1 cellular context compared by ENCODE assay signal in the genomic region with DNA sequence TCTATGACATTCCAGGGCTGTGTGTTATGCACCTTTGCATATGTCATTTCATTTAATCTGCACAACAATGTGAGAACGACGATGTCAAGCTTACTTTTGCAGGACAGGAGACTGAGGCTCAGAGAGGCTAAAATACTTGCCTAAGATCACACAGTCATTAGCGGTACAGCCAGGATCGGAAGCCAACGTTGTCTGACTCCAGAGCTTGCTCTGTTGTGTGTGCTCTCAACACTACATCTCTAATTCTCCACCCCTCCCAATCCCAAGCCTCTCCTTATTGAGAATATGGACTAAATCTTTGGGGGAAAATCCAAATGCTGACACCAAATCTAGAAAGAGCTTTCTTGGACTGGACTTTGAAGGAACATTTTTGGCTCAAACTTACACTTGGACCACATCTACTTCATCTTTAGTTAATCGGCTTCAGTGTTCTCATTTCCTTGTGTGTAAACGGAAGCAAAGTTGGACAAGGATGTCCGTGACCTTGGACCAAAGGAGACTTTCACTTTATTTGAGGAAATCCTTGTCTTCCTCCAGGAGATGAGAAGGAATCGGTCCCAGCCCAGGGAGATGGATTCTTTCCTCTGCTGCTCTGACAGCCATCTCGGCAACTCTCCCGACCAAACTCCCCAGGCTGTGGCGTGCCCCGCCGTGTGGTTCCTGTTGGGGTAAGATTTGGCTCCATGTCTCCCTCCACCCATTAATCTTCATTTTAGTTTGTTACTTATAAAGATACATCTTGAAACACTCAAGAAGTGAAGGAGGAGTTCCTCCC.
TF ChIP-seq lines count a peak whose summit lies in the region.

No MANE protein-coding gene starts in this region.

TF ChIP-seq in GM12878, 131 proteins besides CTCF, POLR2A, EP300 and RAD21 (continued from another document):
- TF ChIP-seq, protein P1, sequence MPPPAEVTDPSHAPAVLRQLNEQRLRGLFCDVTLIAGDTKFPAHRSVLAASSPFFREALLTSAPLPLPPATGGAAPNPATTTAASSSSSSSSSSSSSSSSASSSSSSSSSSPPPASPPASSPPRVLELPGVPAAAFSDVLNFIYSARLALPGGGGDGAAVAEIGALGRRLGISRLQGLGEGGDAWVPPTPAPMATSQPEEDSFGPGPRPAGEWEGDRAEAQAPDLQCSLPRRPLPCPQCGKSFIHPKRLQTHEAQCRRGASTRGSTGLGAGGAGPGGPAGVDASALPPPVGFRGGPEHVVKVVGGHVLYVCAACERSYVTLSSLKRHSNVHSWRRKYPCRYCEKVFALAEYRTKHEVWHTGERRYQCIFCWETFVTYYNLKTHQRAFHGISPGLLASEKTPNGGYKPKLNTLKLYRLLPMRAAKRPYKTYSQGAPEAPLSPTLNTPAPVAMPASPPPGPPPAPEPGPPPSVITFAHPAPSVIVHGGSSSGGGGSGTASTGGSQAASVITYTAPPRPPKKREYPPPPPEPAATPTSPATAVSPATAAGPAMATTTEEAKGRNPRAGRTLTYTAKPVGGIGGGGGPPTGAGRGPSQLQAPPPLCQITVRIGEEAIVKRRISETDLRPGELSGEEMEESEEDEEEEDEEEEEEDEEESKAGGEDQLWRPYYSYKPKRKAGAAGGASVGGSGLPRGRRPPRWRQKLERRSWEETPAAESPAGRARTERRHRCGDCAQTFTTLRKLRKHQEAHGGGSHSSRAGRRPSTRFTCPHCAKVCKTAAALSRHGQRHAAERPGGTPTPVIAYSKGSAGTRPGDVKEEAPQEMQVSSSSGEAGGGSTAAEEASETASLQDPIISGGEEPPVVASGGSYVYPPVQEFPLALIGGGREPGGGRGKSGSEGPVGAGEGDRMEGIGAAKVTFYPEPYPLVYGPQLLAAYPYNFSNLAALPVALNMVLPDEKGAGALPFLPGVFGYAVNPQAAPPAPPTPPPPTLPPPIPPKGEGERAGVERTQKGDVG (CRISPR knock-in tag; IDR thresholded peaks at IDR 0.05): no peak
- TF ChIP-seq SUZ12 (IDR thresholded peaks at IDR 0.05; ENCODE audit: unreplicated experiment) (no peak), GABPA (IDR thresholded peaks at IDR 0.05; ENCODE audit: low read depth) (no peak), GATAD2B (conservative IDR thresholded peaks at IDR 0.05; ENCODE audit: low read depth) (no peak), CEBPZ (IDR thresholded peaks at IDR 0.05; ENCODE audit: low read depth, low read length) (no peak), TAF1 (IDR thresholded peaks at IDR 0.05; ENCODE audit: borderline replicate concordance, low read depth, low read length) (no peak)
- TF ChIP-seq, protein P2, sequence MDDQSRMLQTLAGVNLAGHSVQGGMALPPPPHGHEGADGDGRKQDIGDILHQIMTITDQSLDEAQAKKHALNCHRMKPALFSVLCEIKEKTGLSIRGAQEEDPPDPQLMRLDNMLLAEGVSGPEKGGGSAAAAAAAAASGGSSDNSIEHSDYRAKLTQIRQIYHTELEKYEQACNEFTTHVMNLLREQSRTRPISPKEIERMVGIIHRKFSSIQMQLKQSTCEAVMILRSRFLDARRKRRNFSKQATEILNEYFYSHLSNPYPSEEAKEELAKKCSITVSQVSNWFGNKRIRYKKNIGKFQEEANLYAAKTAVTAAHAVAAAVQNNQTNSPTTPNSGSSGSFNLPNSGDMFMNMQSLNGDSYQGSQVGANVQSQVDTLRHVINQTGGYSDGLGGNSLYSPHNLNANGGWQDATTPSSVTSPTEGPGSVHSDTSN (IDR thresholded peaks at IDR 0.05; ENCODE audit: insufficient replicate concordance, low read depth, low read length): no peak
TF ChIP-seq in GM12878: peak in this region for 0.
